ENCODE assay signal across 1 cellular context in genomic region chr3:48663489-48664312, GRCh38.
TF ChIP-seq lines count a peak whose summit lies in the region.

No MANE protein-coding gene starts in this region.

TF ChIP-seq in HepG2, 621 proteins besides CTCF, POLR2A, EP300 and RAD21 (continued from another document and continues in another):
- TF ChIP-seq ZFX (CRISPR knock-in tag; IDR thresholded peaks at IDR 0.05; ENCODE audit: low read depth) (peak; percentile 80), TMF1 (CRISPR knock-in tag; IDR thresholded peaks at IDR 0.05; ENCODE audit: low read depth) (no peak; the same call in 1 of the 2 replicates), KMT2B (CRISPR knock-in tag; IDR thresholded peaks at IDR 0.05) (no peak; the same call in 1 of the 2 replicates), GLMP (CRISPR knock-in tag; IDR thresholded peaks at IDR 0.05; ENCODE audit: borderline replicate concordance) (no peak), TFE3 (CRISPR knock-in tag; IDR thresholded peaks at IDR 0.05) (peak; percentile 69), SMC3 (IDR thresholded peaks at IDR 0.05; ENCODE audit: low read length) (no peak), ZNF367 (CRISPR knock-in tag; IDR thresholded peaks at IDR 0.05; ENCODE audit: borderline replicate concordance) (no peak), ZNF710 (CRISPR knock-in tag; IDR thresholded peaks at IDR 0.05; ENCODE audit: borderline replicate concordance) (peak; percentile 24; the same call in 1 of the 2 replicates), IKZF5 (CRISPR knock-in tag; IDR thresholded peaks at IDR 0.05) (no peak; the same call in none of the 2 replicates), ARNT2 (CRISPR knock-in tag; IDR thresholded peaks at IDR 0.05; ENCODE audit: low read depth) (0 out of 2 replicates have a peak, but pooled peaks have one; percentile 50), ZBTB42 (CRISPR knock-in tag; IDR thresholded peaks at IDR 0.05) (no peak; the same call in 1 of the 2 replicates), NR2F1 (CRISPR knock-in tag; IDR thresholded peaks at IDR 0.05) (peak; percentile 38 to 89; a peak in 3 of 4 replicates), ARNT (IDR thresholded peaks at IDR 0.05) (no peak), PREB (CRISPR knock-in tag; IDR thresholded peaks at IDR 0.05) (no peak), TEAD2 (CRISPR knock-in tag; IDR thresholded peaks at IDR 0.05) (peak; percentile 82; the same call in 1 of the 2 replicates), ZBED4 (CRISPR knock-in tag; IDR thresholded peaks at IDR 0.05; ENCODE audit: borderline replicate concordance) (0 out of 2 replicates have a peak, but pooled peaks have one; percentile 10), ZNF275 (CRISPR knock-in tag; IDR thresholded peaks at IDR 0.05; ENCODE audit: borderline replicate concordance) (peak; percentile 77), ARID4A (CRISPR knock-in tag; IDR thresholded peaks at IDR 0.05; ENCODE audit: borderline replicate concordance) (peak; percentile 93), HNF1B (CRISPR knock-in tag; IDR thresholded peaks at IDR 0.05) (no peak; the same call in none of the 2 replicates), CHD2 (IDR thresholded peaks at IDR 0.05; ENCODE audit: low read depth, low read length) (0 out of 2 replicates have a peak, but pooled peaks have one; percentile 18), MXD1 (CRISPR knock-in tag; IDR thresholded peaks at IDR 0.05) (peak; percentile 85), KDM5A (IDR thresholded peaks at IDR 0.05; ENCODE audit: borderline replicate concordance, low read length) (peak; percentile 57; the same call in 1 of the 2 replicates), HINFP (CRISPR knock-in tag; IDR thresholded peaks at IDR 0.05; ENCODE audit: low read depth) (no peak; the same call in 1 of the 2 replicates), ZFP41 (CRISPR knock-in tag; IDR thresholded peaks at IDR 0.05; ENCODE audit: borderline replicate concordance) (no peak), ZNF777 (CRISPR knock-in tag; IDR thresholded peaks at IDR 0.05) (peak; percentile 35; the same call in 1 of the 2 replicates), NCOA1 (CRISPR knock-in tag; IDR thresholded peaks at IDR 0.05) (0 out of 2 replicates have a peak, but pooled peaks have one; percentile 54), KAT8 (CRISPR knock-in tag; IDR thresholded peaks at IDR 0.05) (peak; percentile 68), ZNF850 (CRISPR knock-in tag; conservative IDR thresholded peaks at IDR 0.05) (no peak), ZNF883 (CRISPR knock-in tag; IDR thresholded peaks at IDR 0.05; ENCODE audit: not compliant biosample characterization) (peak; percentile 84), GMEB1 (CRISPR knock-in tag; IDR thresholded peaks at IDR 0.05; ENCODE audit: borderline replicate concordance) (peak; percentile 66; the same call in 1 of the 2 replicates), TSC22D2 (CRISPR knock-in tag; IDR thresholded peaks at IDR 0.05; ENCODE audit: borderline replicate concordance) (no peak), ZSCAN25 (CRISPR knock-in tag; IDR thresholded peaks at IDR 0.05) (no peak)
